ENCODE assay signal across 8 cellular contexts in genomic region chr5:37197340-37198050, GRCh38. TPM values are rescaled to one million over a fixed set of nuclear protein-coding genes. Genes with fewer than 3 reads are reported as not detected.
A peak's percentile ranks its signal among the peaks of the same experiment; 100 is the strongest.
DNase-seq lines count a peak whose midpoint lies in the region; ATAC-seq and TF ChIP-seq lines count a peak whose summit lies in the region.

No MANE protein-coding gene starts in this region.

- H3F3A ChIP-seq in PC-9 (ENCODE audit: insufficient read depth, low read depth) = no peaks in the 10 kb centered on the region

- H3K4me3 ChIP-seq in thymus (ENCODE audit: low read length) (peak overlapping the region; percentile 22), PC-9 (no peak overlapping the region)

- H3K36me3 ChIP-seq in thymus (ENCODE audit: control insufficient read depth, insufficient read depth) (peaks cover 15% of the 10 kb centered on the region), PC-9 (ENCODE audit: low read depth) (no peaks in the 10 kb centered on the region)

- peak overlapping the region; percentile 59 to 71 for H3K4me3 Mint-ChIP-seq in CD14-positive monocyte
- H3K4me3 Mint-ChIP-seq in activated naive CD8-positive, alpha-beta T cell treated with anti-CD3 and anti-CD28 coated beads, Interleukin-2, amount 10 ng/mL, durations not matched to agents 7 days and 5 days = peak overlapping the region; percentile 72
- H3K4me3 Mint-ChIP-seq in glutamatergic neuron (ENCODE audit: unreplicated experiment) = no peak overlapping the region

- ATAC-seq in GM19397 (IDR thresholded peaks at IDR 0.05; ENCODE audit: unreplicated experiment) = peak; percentile 73
- ATAC-seq in HG03442 (IDR thresholded peaks at IDR 0.05; ENCODE audit: unreplicated experiment) = peak; percentile 75
- ATAC-seq in activated naive CD8-positive, alpha-beta T cell treated with anti-CD3 and anti-CD28 coated beads, Interleukin-2, amount 10 ng/mL, durations not matched to agents 7 days and 5 days (ENCODE audit: low read depth) = peak; percentile 81

- H3K27ac Mint-ChIP-seq in CD14-positive monocyte (peak overlapping the region; percentile 38 to 89 (median 77)), glutamatergic neuron (ENCODE audit: unreplicated experiment) (no peak overlapping the region)
- peak overlapping the region; percentile 88 for H3K27ac Mint-ChIP-seq in activated naive CD8-positive, alpha-beta T cell treated with anti-CD3 and anti-CD28 coated beads, Interleukin-2, amount 10 ng/mL, durations not matched to agents 7 days and 5 days

- H3K9me3 Mint-ChIP-seq in CD14-positive monocyte (no peaks in the 10 kb centered on the region), glutamatergic neuron (ENCODE audit: unreplicated experiment) (peaks cover 2% of the 10 kb centered on the region)
- H3K9me3 Mint-ChIP-seq in activated naive CD8-positive, alpha-beta T cell treated with anti-CD3 and anti-CD28 coated beads, Interleukin-2, amount 10 ng/mL, durations not matched to agents 7 days and 5 days = no peaks in the 10 kb centered on the region

- 33% methylated on average over 3 of the region's 3 CpGs for WGBS in thymus

- H3K27ac ChIP-seq in thymus (ENCODE audit: low read depth) (peak overlapping the region; percentile 80), PC-9 (no peak overlapping the region)

- H3K36me3 Mint-ChIP-seq in CD14-positive monocyte (peaks cover 3 to 11% of the 10 kb centered on the region in 2 donors), glutamatergic neuron (ENCODE audit: unreplicated experiment) (no peaks in the 10 kb centered on the region)
- H3K36me3 Mint-ChIP-seq in activated naive CD8-positive, alpha-beta T cell treated with anti-CD3 and anti-CD28 coated beads, Interleukin-2, amount 10 ng/mL, durations not matched to agents 7 days and 5 days = peaks cover 27% of the 10 kb centered on the region

- peaks cover 18% of the 10 kb centered on the region for H3K4me1 Mint-ChIP-seq in CD14-positive monocyte
- H3K4me1 Mint-ChIP-seq in activated naive CD8-positive, alpha-beta T cell treated with anti-CD3 and anti-CD28 coated beads, Interleukin-2, amount 10 ng/mL, durations not matched to agents 7 days and 5 days = peaks cover 18% of the 10 kb centered on the region
- peaks cover 16% of the 10 kb centered on the region for H3K4me1 Mint-ChIP-seq in glutamatergic neuron (ENCODE audit: low read depth, unreplicated experiment)

- H4K20me1 ChIP-seq in PC-9 (ENCODE audit: insufficient read depth) = no peaks in the 10 kb centered on the region

- POLR2A ChIA-PET in activated naive CD8-positive, alpha-beta T cell treated with anti-CD3 and anti-CD28 coated beads, Interleukin-2, amount 10 ng/mL, durations not matched to agents 7 days and 5 days (lab: Charles Lee) = interaction anchor here (0.6 to 1.3 kb wide), 3 partner anchors 11 to 220 kb away, joined by 3 read pairs; no protein-coding TSS in a partner anchor
- POLR2A ChIA-PET in PC-9 (lab: Charles Lee; ENCODE audit: unreplicated experiment) = interaction anchor here (0.6 to 0.7 kb wide), 2 partner anchors 10 to 21 kb away, joined by 3 read pairs; no protein-coding TSS in a partner anchor

- H3K79me2 ChIP-seq in PC-9 (ENCODE audit: low read depth) = no peaks in the 10 kb centered on the region

- CTCF ChIA-PET in PC-9 (lab: Charles Lee) = no interaction called here

- H3K27me3 Mint-ChIP-seq in CD14-positive monocyte (ENCODE audit: low read depth in 3 of 3) (no peaks in the 10 kb centered on the region), glutamatergic neuron (ENCODE audit: unreplicated experiment) (no peaks in the 10 kb centered on the region)
- no peaks in the 10 kb centered on the region for H3K27me3 Mint-ChIP-seq in activated naive CD8-positive, alpha-beta T cell treated with anti-CD3 and anti-CD28 coated beads, Interleukin-2, amount 10 ng/mL, durations not matched to agents 7 days and 5 days

- H3K4me2 ChIP-seq in PC-9 = no peak overlapping the region

- no peaks in the 10 kb centered on the region for H3K9me2 ChIP-seq in PC-9 (ENCODE audit: insufficient read depth)

- no peak overlapping the region for H2AFZ ChIP-seq in PC-9

- TF ChIP-seq CTCF in CD14-positive monocyte (IDR thresholded peaks at IDR 0.05) = no peak
- TF ChIP-seq CTCF in glutamatergic neuron (IDR thresholded peaks at IDR 0.05; ENCODE audit: partially characterized antibody, unreplicated experiment) = no peak
- no peak for TF ChIP-seq CTCF in PC-9 (conservative IDR thresholded peaks at IDR 0.05)

- no peaks in the 10 kb centered on the region for H3K27me3 ChIP-seq in thymus (ENCODE audit: control insufficient read depth, insufficient read depth)
- H3K27me3 ChIP-seq in PC-9 (ENCODE audit: insufficient read depth, low read depth) = no peaks in the 10 kb centered on the region

- BruUV-seq in PC-9 (replicated peaks; lab: Mats Ljungman, UMichigan) = no TSS peak

- intact Hi-C loops in CD14-positive monocyte (cut with micrococcal nuclease) = no loop called here
- intact Hi-C loops in PC-9 (cut with micrococcal nuclease; ENCODE audit: unreplicated experiment) = no loop called here

- peaks cover 11% of the 10 kb centered on the region for H3K4me1 ChIP-seq in thymus (ENCODE audit: control insufficient read depth, insufficient read depth, low read length)
- no peaks in the 10 kb centered on the region for H3K4me1 ChIP-seq in PC-9 (replicated peaks; ENCODE audit: insufficient read depth)

- H3K9me3 ChIP-seq in thymus (ENCODE audit: control insufficient read depth) = no peaks in the 10 kb centered on the region
- no peaks in the 10 kb centered on the region for H3K9me3 ChIP-seq in PC-9 (ENCODE audit: insufficient read depth, low read depth)

- DNase-seq in CD14-positive monocyte (ENCODE audit: low spot score) (no peak), glutamatergic neuron (no peak), PC-9 (no peak), H4 (ENCODE audit: low spot score) (no peak)
- peak; percentile 39 for DNase-seq in activated naive CD8-positive, alpha-beta T cell treated with anti-CD3 and anti-CD28 coated beads, Interleukin-2, amount 10 ng/mL, durations not matched to agents 7 days and 5 days

RNA-seq across cellular contexts. Expression of gene CPLANE1, which starts 51.7 kb away (rescaled TPM):
- polyA plus RNA-seq in CD14-positive monocyte = under 1 TPM; 0.25 to 0.88 TPM
- total RNA-seq in activated naive CD8-positive, alpha-beta T cell treated with anti-CD3 and anti-CD28 coated beads, Interleukin-2, amount 10 ng/mL, durations not matched to agents 7 days and 5 days = 10 to 100 TPM in 1 of 2 experiments, 1 to 10 TPM in 1; 7.0 to 10.3 TPM
- polyA plus RNA-seq in thymus = 6.0 TPM
- total RNA-seq in glutamatergic neuron (ENCODE audit: unreplicated experiment) = 37.6 TPM
- total RNA-seq in PC-9 (2021) = 32.5 and 45.5 TPM in 2 replicates
- 4.8 and 13.8 TPM in 2 replicates for total RNA-seq in H4 (2014; rRNA removed; shearing (Covaris generic))
